In genomic region chr6:72505446-72505845, GRCh38 we compare ENCODE assay signal across 20 cellular contexts.
"Had no signal": no experiment of that assay in that cellular context is flagged by ENCODE, and none has a peak within 500 bp of the region (broad histone marks: within the 10 kb centered on the region; RNA-seq: fewer than 3 reads in every experiment).

No MANE protein-coding gene starts in this region.

- H3K36me3 Mint-ChIP-seq: IgD-negative memory B cell, T-cell had no signal

- H3K9me3 Mint-ChIP-seq: T-cell; T-helper 1 cell treated with Interleukin-12 subunit alpha and Interleukin-12 subunit beta and Interleukin-4 antibody, amounts not matched to agents 30 μg/mL and 1 μg/mL, for 36 hours had no signal

- H3K27ac Mint-ChIP-seq: IgD-negative memory B cell; T-cell; T-helper 1 cell treated with Interleukin-12 subunit alpha and Interleukin-12 subunit beta and Interleukin-4 antibody, amounts not matched to agents 30 μg/mL and 1 μg/mL, for 36 hours had no signal

- H3K4me3 Mint-ChIP-seq: IgD-negative memory B cell; T-cell; T-helper 1 cell treated with Interleukin-12 subunit alpha and Interleukin-12 subunit beta and Interleukin-4 antibody, amounts not matched to agents 30 μg/mL and 1 μg/mL, for 36 hours had no signal

- H3K4me1 Mint-ChIP-seq: IgD-negative memory B cell, T-cell had no signal

- DNase-seq: Kasumi-1; MM.1S; NCI-H1092 treated with DMSO at 0.1 percent for 48 hours; NCI-H146; NCI-H1694 treated with DMSO at 0.1 percent for 48 hours; NCI-H1930; NCI-H226; NCI-H446; NCI-H510A; NCI-H774; NK-92 treated with Interleukin-12 subunit alpha and Interleukin-12 subunit beta, amount 100 ng/mL, for 24 hours; PC-3; SHP77; SK-N-SH; SW 1271; T-cell had no signal

- ATAC-seq: K562, Panc1, PC-3, T-cell had no signal
